21 cellular contexts compared by ENCODE assay signal in the genomic region with DNA sequence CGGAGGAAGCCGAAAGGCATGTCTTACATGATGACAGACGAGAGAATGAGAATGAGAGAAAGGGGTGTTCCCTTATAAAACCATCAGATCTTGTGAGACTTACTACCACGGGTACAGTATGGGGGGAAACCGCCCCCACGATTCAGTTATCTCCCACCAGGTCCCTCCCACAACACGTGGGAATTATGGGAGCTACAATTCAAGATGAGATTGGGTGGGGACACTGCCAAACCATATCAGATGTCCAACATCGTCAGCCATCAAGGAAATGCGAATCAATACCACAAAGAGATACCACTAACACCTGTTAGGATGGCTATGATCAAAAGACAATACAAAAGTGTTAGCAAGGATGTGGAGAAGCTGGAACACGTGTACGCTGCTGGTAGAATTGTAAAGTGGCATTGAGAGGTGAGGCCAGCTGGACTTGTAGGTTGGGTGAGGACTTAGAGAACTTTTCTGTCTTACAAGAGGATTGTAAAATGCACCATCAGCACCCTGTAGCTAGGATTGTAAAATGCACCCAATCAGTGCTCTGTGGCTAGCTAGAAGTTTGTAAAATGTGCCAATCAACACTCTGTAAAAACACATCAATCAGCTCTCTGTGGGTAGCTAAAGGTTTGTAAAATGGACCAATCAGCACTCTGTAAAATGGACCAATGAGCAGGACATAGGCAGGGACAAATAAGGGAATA. TPM values are rescaled to one million over a fixed set of nuclear protein-coding genes. Genes with fewer than 3 reads are reported as not detected.
DNase-seq lines count a peak whose midpoint lies in the region; ATAC-seq, FAIRE-seq and TF ChIP-seq lines count a peak whose summit lies in the region.
"Had no signal": no experiment of that assay in that cellular context is flagged by ENCODE, and none has a peak within 500 bp of the region (broad histone marks: within the 10 kb centered on the region; RNA-seq: fewer than 3 reads in every experiment).

No MANE protein-coding gene starts in this region.

- H2AFZ ChIP-seq in astrocyte (ENCODE audit: low read depth, low read length): no peak overlapping the region

- H3K4me1 Mint-ChIP-seq in stimulated activated naive CD8-positive, alpha-beta T cell treated with anti-CD3 and anti-CD28 coated beads, Interleukin-15, Interleukin-2, amounts not matched to agents 100 ng/mL and 50 ng/mL, for 24 hours (ENCODE audit: low read depth): peaks cover 90% of the 10 kb centered on the region
- H3K4me1 Mint-ChIP-seq in astrocyte (ENCODE audit: low read depth, unreplicated experiment) (peaks cover 82% of the 10 kb centered on the region), naive B cell (peaks cover 32 to 40% (median 39%) of the 10 kb centered on the region in 3 donors)

- no peak for TF ChIP-seq CTCF in astrocyte (IDR thresholded peaks at IDR 0.05; ENCODE audit: insufficient read depth, low read depth, low read length)

- no peak overlapping the region for H3K27ac ChIP-seq in astrocyte (ENCODE audit: low read depth, low read length)
- H3K27ac ChIP-seq: pancreas, SJSA1 had no signal

- no peak overlapping the region for H3K4me2 ChIP-seq in astrocyte (ENCODE audit: low read length)

- FAIRE-seq in astrocyte (lab: Jason Lieb, UNC): no peak
- FAIRE-seq: D721Med, pancreas, urothelium cell line had no signal

- H3K9ac ChIP-seq in astrocyte (ENCODE audit: low read length): no peak overlapping the region

- peaks cover 97% of the 10 kb centered on the region for H3K79me2 ChIP-seq in astrocyte (ENCODE audit: insufficient read depth, low read length)

- H3K36me3 Mint-ChIP-seq in stimulated activated naive CD8-positive, alpha-beta T cell treated with anti-CD3 and anti-CD28 coated beads, Interleukin-15, Interleukin-2, amounts not matched to agents 100 ng/mL and 50 ng/mL, for 24 hours (ENCODE audit: low read depth): peaks cover 17% of the 10 kb centered on the region
- H3K36me3 Mint-ChIP-seq in astrocyte (ENCODE audit: low read depth, unreplicated experiment): peaks cover 13% of the 10 kb centered on the region
- H3K36me3 Mint-ChIP-seq in naive B cell: no peaks in the 10 kb centered on the region

- H4K20me1 ChIP-seq in astrocyte (ENCODE audit: insufficient read depth, low read length): peaks cover 58% of the 10 kb centered on the region

- peaks cover 76% of the 10 kb centered on the region for H3K4me1 ChIP-seq in astrocyte (ENCODE audit: insufficient read depth, low read length)

- DNase-seq in stimulated activated naive CD8-positive, alpha-beta T cell treated with anti-CD3 and anti-CD28 coated beads, Interleukin-15, Interleukin-2, amounts not matched to agents 100 U/mL and 50 U/mL, for 24 hours: no peak
- DNase-seq in astrocyte (ENCODE audit: low read depth) (no peak), naive B cell (no peak), AG08396 (ENCODE audit: low spot score) (no peak), DMS79 treated with DMSO at 0.1 percent for 48 hours (lab: John Stamatoyannopoulos, UW) (no peak)
- DNase-seq: activated CD8-positive, alpha-beta memory T cell treated with anti-CD3 and anti-CD28 coated beads, Interleukin-2, amount 50 U/mL, for 48 hours; activated naive CD4-positive, alpha-beta T cell treated with anti-CD3 and anti-CD28 coated beads, Interleukin-2, amount 50 U/mL, for 16 hours; HCEC 1CT; hippocampal formation; MV-4-11; NCI-H524; pancreas; spleen; T-helper 9 cell had no signal

- no peaks in the 10 kb centered on the region for H3K9me3 ChIP-seq in astrocyte (ENCODE audit: insufficient read depth, low read depth, low read length)
- H3K9me3 ChIP-seq: breast epithelium, pancreas, SJSA1, spleen had no signal

- ATAC-seq in stimulated activated naive CD8-positive, alpha-beta T cell treated with anti-CD3 and anti-CD28 coated beads, Interleukin-15, Interleukin-2, amounts not matched to agents 100 U/mL and 50 U/mL, for 24 hours: no peak
- ATAC-seq in naive B cell (ENCODE audit: low read depth in 2 of 2) (no peak), GM21717 (IDR thresholded peaks at IDR 0.05; ENCODE audit: unreplicated experiment) (no peak), GM18519 (IDR thresholded peaks at IDR 0.05; ENCODE audit: low FRiP score, unreplicated experiment) (no peak)
- ATAC-seq: pancreas had no signal

- H3K9me3 Mint-ChIP-seq in stimulated activated naive CD8-positive, alpha-beta T cell treated with anti-CD3 and anti-CD28 coated beads, Interleukin-15, Interleukin-2, amounts not matched to agents 100 ng/mL and 50 ng/mL, for 24 hours: no peaks in the 10 kb centered on the region
- H3K9me3 Mint-ChIP-seq in astrocyte (ENCODE audit: unreplicated experiment) (peaks cover 2% of the 10 kb centered on the region), naive B cell (no peaks in the 10 kb centered on the region)

- H3K27me3 ChIP-seq in astrocyte (ENCODE audit: insufficient read depth, low read length): no peaks in the 10 kb centered on the region
- H3K27me3 ChIP-seq: breast epithelium, pancreas, SJSA1, spleen had no signal

- peak overlapping the region; percentile 43 for H3K27ac Mint-ChIP-seq in stimulated activated naive CD8-positive, alpha-beta T cell treated with anti-CD3 and anti-CD28 coated beads, Interleukin-15, Interleukin-2, amounts not matched to agents 100 ng/mL and 50 ng/mL, for 24 hours
- H3K27ac Mint-ChIP-seq in astrocyte (ENCODE audit: unreplicated experiment) (peak overlapping the region; percentile 67), naive B cell (peak overlapping the region in 4 of 6 donors; percentile 49 to 92 (median 70))

- no peaks in the 10 kb centered on the region for H3K27me3 Mint-ChIP-seq in stimulated activated naive CD8-positive, alpha-beta T cell treated with anti-CD3 and anti-CD28 coated beads, Interleukin-15, Interleukin-2, amounts not matched to agents 100 ng/mL and 50 ng/mL, for 24 hours
- no peaks in the 10 kb centered on the region for H3K27me3 Mint-ChIP-seq in astrocyte (ENCODE audit: low read depth, unreplicated experiment)
- no peaks in the 10 kb centered on the region for H3K27me3 Mint-ChIP-seq in naive B cell

- H3K36me3 ChIP-seq in astrocyte (ENCODE audit: insufficient read depth, low read length): peaks cover 4% of the 10 kb centered on the region
- H3K36me3 ChIP-seq: breast epithelium, pancreas had no signal

- no peak overlapping the region for H3K4me3 ChIP-seq in astrocyte (ENCODE audit: insufficient read depth, low read depth, low read length)
- H3K4me3 ChIP-seq: breast epithelium, pancreas, SJSA1, spleen had no signal

- no peak overlapping the region for H3K4me3 Mint-ChIP-seq in stimulated activated naive CD8-positive, alpha-beta T cell treated with anti-CD3 and anti-CD28 coated beads, Interleukin-15, Interleukin-2, amounts not matched to agents 100 ng/mL and 50 ng/mL, for 24 hours
- H3K4me3 Mint-ChIP-seq in astrocyte (ENCODE audit: unreplicated experiment): peak overlapping the region; percentile 21
- no peak overlapping the region for H3K4me3 Mint-ChIP-seq in naive B cell

RNA-seq across cellular contexts. Expression of gene VGLL4, which starts 37.5 kb away (rescaled TPM):
- total RNA-seq in astrocyte: 69.7 and 70.3 TPM in 2 replicates
- 10 to 100 TPM in 5 of 6 donors, 1 to 10 TPM in 1; 7.9 to 16.0 (median 13.8) TPM for polyA plus RNA-seq in naive B cell (ENCODE audit: low read depth in 6 of 6)
